ENCODE assay signal across 4 cellular contexts in genomic region chr15:79453446-79453845, GRCh38.
"Had no signal": no experiment of that assay in that cellular context is flagged by ENCODE, and none has a peak within 500 bp of the region (broad histone marks: within the 10 kb centered on the region; RNA-seq: fewer than 3 reads in every experiment).

No MANE protein-coding gene starts in this region.

- H3K4me2 ChIP-seq: GM23338 had no signal

- DNase-seq: H9, HCEC 1CT, KBM-7 had no signal

- ATAC-seq: GM23338 had no signal

- H2AFZ ChIP-seq: GM23338 had no signal

- H3K4me3 ChIP-seq: GM23338 had no signal
